ENCODE assay signal across 9 cellular contexts in the genomic region with DNA sequence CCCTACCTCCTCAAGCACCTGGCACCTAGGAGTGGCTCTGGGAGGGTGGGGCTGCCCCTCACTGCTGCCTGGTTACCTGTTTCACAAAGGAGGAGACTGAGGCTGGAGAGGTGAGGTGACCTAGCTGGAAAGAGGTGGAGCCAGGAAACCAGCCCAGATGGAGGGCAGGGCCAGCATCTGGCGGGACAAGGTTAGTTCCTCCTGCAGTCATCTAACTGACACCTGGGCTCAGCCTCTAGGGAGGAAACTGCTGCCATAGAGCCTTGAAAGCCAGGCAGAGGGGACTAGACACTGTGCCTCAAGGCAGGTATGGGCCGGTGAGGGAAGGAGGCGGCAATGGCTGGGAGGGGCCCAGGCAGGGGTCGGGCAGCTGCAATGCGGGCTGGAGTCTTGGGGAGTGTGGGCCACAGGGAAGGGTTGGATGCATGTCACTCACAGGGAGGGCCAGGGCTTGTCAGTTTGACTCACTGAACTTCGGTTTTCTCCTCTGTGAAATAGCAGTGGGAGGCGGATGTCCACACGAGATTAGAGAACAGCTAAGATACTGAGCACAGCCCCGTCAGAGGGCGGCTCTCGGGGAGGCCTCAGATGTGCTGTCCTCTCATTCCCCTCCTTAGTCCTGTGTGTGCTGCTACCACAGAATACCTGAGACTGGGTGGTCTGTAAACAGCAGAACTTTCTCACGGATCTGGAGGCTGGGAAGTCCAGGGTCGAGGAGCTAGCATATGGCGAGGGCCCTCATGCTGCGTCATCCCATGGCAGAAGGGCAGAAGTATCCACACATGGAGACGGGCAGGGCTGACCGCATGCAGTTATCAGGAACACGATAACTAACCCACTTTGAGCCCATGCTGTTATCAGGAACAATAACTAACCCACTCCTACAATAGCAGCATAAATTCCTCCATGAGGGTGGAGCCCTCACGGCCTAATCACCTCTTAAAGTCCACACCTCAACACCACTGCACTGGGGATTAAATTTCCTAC. TPM values are rescaled to one million over a fixed set of nuclear protein-coding genes. Genes with fewer than 3 reads are reported as not detected.
A peak's percentile ranks its signal among the peaks of the same experiment; 100 is the strongest.
DNase-seq lines count a peak whose midpoint lies in the region; ATAC-seq, FAIRE-seq and TF ChIP-seq lines count a peak whose summit lies in the region.
"Had no signal": no experiment of that assay in that cellular context is flagged by ENCODE, and none has a peak within 500 bp of the region (broad histone marks: within the 10 kb centered on the region; RNA-seq: fewer than 3 reads in every experiment).

No MANE protein-coding gene starts in this region.

- no peak for TF ChIP-seq POLR2A in IMR-90 (IDR thresholded peaks at IDR 0.05; ENCODE audit: low read depth, low read length)

- no peak overlapping the region for H3K4me3 Mint-ChIP-seq in CD4-positive, alpha-beta memory T cell
- H3K4me3 Mint-ChIP-seq in astrocyte (ENCODE audit: unreplicated experiment) = peak overlapping the region; percentile 64

- peak overlapping the region; percentile 77 for H4K91ac ChIP-seq in IMR-90 (ENCODE audit: insufficient read depth, low read depth, low read length)

- H4K8ac ChIP-seq in IMR-90 (ENCODE audit: low read depth in 2 of 2, low read length in 2 of 2) = peak overlapping the region; percentile 46 to 88; a peak in 2 of 4 replicates

- no TSS peak for BruUV-seq in IMR-90 (replicated peaks; lab: Mats Ljungman, UMichigan)

- no peak overlapping the region for H3K18ac ChIP-seq in IMR-90 (ENCODE audit: low read depth, low read length)

- POLR2A ChIA-PET in CD4-positive, alpha-beta memory T cell (lab: Charles Lee; ENCODE audit: partially characterized antibody) = no interaction called here
- POLR2A ChIA-PET in IMR-90 (lab: Charles Lee; ENCODE audit: unreplicated experiment) = no interaction called here

- H3K27me3 Mint-ChIP-seq in CD4-positive, alpha-beta memory T cell = peaks cover 0 to 3% of the 10 kb centered on the region in 2 donors
- peaks cover 5% of the 10 kb centered on the region for H3K27me3 Mint-ChIP-seq in astrocyte (ENCODE audit: low read depth, unreplicated experiment)

- H2BK15ac ChIP-seq in IMR-90 (ENCODE audit: low read depth, low read length) = peak overlapping the region; percentile 69; the same call in 2 of the 3 replicates

- peak overlapping the region; percentile 78 for H2AK9ac ChIP-seq in IMR-90 (replicated peaks; ENCODE audit: low read depth, low read length, poor library complexity)

- H3K4me1 Mint-ChIP-seq in CD4-positive, alpha-beta memory T cell = peaks cover 7 to 22% (median 14%) of the 10 kb centered on the region in 4 donors
- peaks cover 44% of the 10 kb centered on the region for H3K4me1 Mint-ChIP-seq in astrocyte (ENCODE audit: low read depth, unreplicated experiment)

- peak overlapping the region; percentile 91 for H2BK20ac ChIP-seq in IMR-90 (ENCODE audit: low read depth, low read length)

- no peak overlapping the region for H2AFZ ChIP-seq in IMR-90 (replicated peaks; ENCODE audit: low read length, poor library complexity)
- H2AFZ ChIP-seq in astrocyte (ENCODE audit: low read depth, low read length) = no peak overlapping the region

- peaks cover 19% of the 10 kb centered on the region for H3K4me1 ChIP-seq in CD4-positive, alpha-beta memory T cell (ENCODE audit: insufficient read depth, low read length)
- peaks cover 40% of the 10 kb centered on the region for H3K4me1 ChIP-seq in IMR-90 (ENCODE audit: control insufficient read depth, insufficient read depth, low read length)
- peaks cover 20% of the 10 kb centered on the region for H3K4me1 ChIP-seq in astrocyte (ENCODE audit: insufficient read depth, low read length)
- H3K4me1 ChIP-seq in mucosa of rectum (ENCODE audit: control insufficient read depth in 2 of 2, insufficient read depth in 2 of 2, low read length in 2 of 2) = peaks cover 45 to 55% of the 10 kb centered on the region in 2 donors

- no peak overlapping the region for H3K56ac ChIP-seq in IMR-90 (ENCODE audit: extremely low read depth, insufficient read depth, low read length)

- H4K5ac ChIP-seq in IMR-90 (ENCODE audit: low read depth, low read length) = no peak overlapping the region; the same call in 1 of the 2 replicates

- FAIRE-seq in astrocyte (lab: Jason Lieb, UNC) = no peak

- no peaks in the 10 kb centered on the region for H3K9me3 ChIP-seq in CD4-positive, alpha-beta memory T cell (ENCODE audit: control insufficient read depth in 1 of 2, low read length in 2 of 2)
- H3K9me3 ChIP-seq in IMR-90 (ENCODE audit: control insufficient read depth, insufficient read depth, low read length) (no peaks in the 10 kb centered on the region), astrocyte (ENCODE audit: insufficient read depth, low read depth, low read length) (no peaks in the 10 kb centered on the region), mucosa of rectum (ENCODE audit: control insufficient read depth in 2 of 2, low read length in 2 of 2) (no peaks in the 10 kb centered on the region)

- H3K4me3 ChIP-seq in CD4-positive, alpha-beta memory T cell (ENCODE audit: low read length in 2 of 2) = no peak overlapping the region
- H3K4me3 ChIP-seq in IMR-90 (ENCODE audit: insufficient read depth, low read depth, low read length) (no peak overlapping the region), astrocyte (ENCODE audit: insufficient read depth, low read depth, low read length) (no peak overlapping the region), mucosa of rectum (ENCODE audit: low read length in 2 of 2) (peak overlapping the region; percentile 54 to 61)

- H3K4ac ChIP-seq in IMR-90 (ENCODE audit: low read depth, low read length) = peak overlapping the region; percentile 96

- no peak overlapping the region for H2BK5ac ChIP-seq in IMR-90 (ENCODE audit: low read depth, low read length, poor library complexity, severe bottlenecking)

- H3K27ac ChIP-seq in CD4-positive, alpha-beta memory T cell (ENCODE audit: low read depth, low read length) = no peak overlapping the region
- H3K27ac ChIP-seq in IMR-90 (ENCODE audit: insufficient read depth, low read length) (no peak overlapping the region), astrocyte (ENCODE audit: low read depth, low read length) (no peak overlapping the region), mucosa of rectum (ENCODE audit: low read depth in 2 of 2, low read length in 2 of 2) (peak overlapping the region; percentile 74 to 92)

- intact Hi-C loops in CD4-positive, alpha-beta memory T cell (cut with micrococcal nuclease) = no loop called here
- intact Hi-C loops in IMR-90 (cut with micrococcal nuclease) = no loop called here

- no peak for TF ChIP-seq RAD21 in IMR-90 (IDR thresholded peaks at IDR 0.05; ENCODE audit: low read length)

- WGBS in IMR-90 (ENCODE audit: extremely low coverage in 2 of 2, insufficient read length in 1 of 2), 2 experiments = 74% methylated on average over 13 of the region's 19 CpGs; no CpG with 5 or more reads in 1 of the 2 experiments

- peak overlapping the region; percentile 95 for H2BK120ac ChIP-seq in IMR-90 (ENCODE audit: low read depth, low read length)

- peak overlapping the region in 5 of 7 donors; percentile 19 to 55 (median 35) for H3K27ac Mint-ChIP-seq in CD4-positive, alpha-beta memory T cell
- H3K27ac Mint-ChIP-seq in astrocyte (ENCODE audit: unreplicated experiment) = peak overlapping the region; percentile 72

- no peak overlapping the region for H3K23ac ChIP-seq in IMR-90 (ENCODE audit: low read depth, low read length)

- ATAC-seq in IMR-90 (ENCODE audit: low read depth) = no peak
- no peak for ATAC-seq in GM18517 (IDR thresholded peaks at IDR 0.05; ENCODE audit: unreplicated experiment)
- no peak for ATAC-seq in HG02763 (IDR thresholded peaks at IDR 0.05; ENCODE audit: unreplicated experiment)

- H3K36me3 Mint-ChIP-seq in CD4-positive, alpha-beta memory T cell = no peaks in the 10 kb centered on the region
- H3K36me3 Mint-ChIP-seq in astrocyte (ENCODE audit: low read depth, unreplicated experiment) = no peaks in the 10 kb centered on the region

- TF ChIP-seq CTCF in IMR-90 (conservative IDR thresholded peaks at IDR 0.05; ENCODE audit: low read depth, low read length) = no peak
- no peak for TF ChIP-seq CTCF in astrocyte (IDR thresholded peaks at IDR 0.05; ENCODE audit: insufficient read depth, low read depth, low read length)

- in situ Hi-C loops in IMR-90 (cut with MboI; ENCODE audit: low sequenced_read_pairs) = no loop called here

- no peaks in the 10 kb centered on the region for H3K79me2 ChIP-seq in astrocyte (ENCODE audit: insufficient read depth, low read length)

- H3K14ac ChIP-seq in IMR-90 (replicated peaks; ENCODE audit: low read depth, low read length) = peak overlapping the region; percentile 82; the same call in 1 of the 2 replicates

- dilution Hi-C loops in IMR-90 (cut with HindIII; ENCODE audit: low sequenced_read_pairs, unreplicated experiment) = no loop called here

- no peak for DNase-seq in CD4-positive, alpha-beta memory T cell
- DNase-seq in IMR-90 = no peak
- DNase-seq in astrocyte (ENCODE audit: low read depth) = no peak
- DNase-seq in retina = no peak
- no peak for DNase-seq in stimulated activated naive CD4-positive, alpha-beta T cell treated with Interleukin-2 at 50 U/mL for 16 hours (lab: John Stamatoyannopoulos, UW)

- H2AK5ac ChIP-seq in IMR-90 (ENCODE audit: low read depth, low read length) = peak overlapping the region; percentile 48

- H3K36me3 ChIP-seq in CD4-positive, alpha-beta memory T cell (ENCODE audit: insufficient read depth, low read length) = no peaks in the 10 kb centered on the region
- H3K36me3 ChIP-seq in IMR-90 (ENCODE audit: control insufficient read depth, insufficient read depth, low read length) = no peaks in the 10 kb centered on the region
- H3K36me3 ChIP-seq in astrocyte (ENCODE audit: insufficient read depth, low read length) = no peaks in the 10 kb centered on the region
- peaks cover 3 to 4% of the 10 kb centered on the region in 2 donors for H3K36me3 ChIP-seq in mucosa of rectum (ENCODE audit: control insufficient read depth in 2 of 2, insufficient read depth in 2 of 2, low read length in 2 of 2)

- H4K20me1 ChIP-seq in IMR-90 (ENCODE audit: insufficient read depth, low read length) = no peaks in the 10 kb centered on the region
- no peaks in the 10 kb centered on the region for H4K20me1 ChIP-seq in astrocyte (ENCODE audit: insufficient read depth, low read length)

- H3K4me2 ChIP-seq in IMR-90 (ENCODE audit: low read depth, low read length) = no peak overlapping the region
- H3K4me2 ChIP-seq in astrocyte (ENCODE audit: low read length) = peak overlapping the region; percentile 64

- H3K27me3 ChIP-seq in CD4-positive, alpha-beta memory T cell (ENCODE audit: insufficient read depth, low read length) = no peaks in the 10 kb centered on the region
- no peaks in the 10 kb centered on the region for H3K27me3 ChIP-seq in IMR-90 (ENCODE audit: control insufficient read depth, insufficient read depth, low read length)
- H3K27me3 ChIP-seq in astrocyte (ENCODE audit: insufficient read depth, low read length) = peaks cover 2% of the 10 kb centered on the region
- no peaks in the 10 kb centered on the region for H3K27me3 ChIP-seq in mucosa of rectum (ENCODE audit: control insufficient read depth in 2 of 2, insufficient read depth in 2 of 2, low read length in 2 of 2)

- H3K79me1 ChIP-seq in IMR-90 (ENCODE audit: low read depth in 1 of 2, low read length in 2 of 2) = no peaks in the 10 kb centered on the region

- no peaks in the 10 kb centered on the region for H3K9me3 Mint-ChIP-seq in CD4-positive, alpha-beta memory T cell
- no peaks in the 10 kb centered on the region for H3K9me3 Mint-ChIP-seq in astrocyte (ENCODE audit: unreplicated experiment)

- CTCF ChIA-PET in CD4-positive, alpha-beta memory T cell (lab: Charles Lee; ENCODE audit: partially characterized antibody) = interaction anchor here (1.4 kb wide), 1 partner anchor 41 kb away, joined by 5 read pairs; no protein-coding TSS in a partner anchor
- CTCF ChIA-PET in IMR-90 (lab: Yijun Ruan, JAX) = no interaction called here

- peaks cover 26% of the 10 kb centered on the region for H3K9me1 ChIP-seq in IMR-90 (ENCODE audit: insufficient read depth, low read length)

- H3K9ac ChIP-seq in IMR-90 (ENCODE audit: low read depth, low read length) = no peak overlapping the region
- no peak overlapping the region for H3K9ac ChIP-seq in astrocyte (ENCODE audit: low read length)
- H3K9ac ChIP-seq in mucosa of rectum (ENCODE audit: low read depth in 1 of 2, low read length in 2 of 2) = peak overlapping the region; percentile 41 to 71

RNA-seq across cellular contexts. Expression of a gene that starts 16.1 kb away (rescaled TPM):
- under 1 TPM; 0.19 to 0.73 TPM for total RNA-seq in CD4-positive, alpha-beta memory T cell
- polyA plus RNA-seq in CD4-positive, alpha-beta memory T cell = not detected
- 0.28 and 0.36 TPM in 2 replicates for total RNA-seq in IMR-90 (2012; rRNA removed)
- 1.1 TPM in 2 replicates for polyA plus RNA-seq in IMR-90 (2012; rRNA removed)
- 0.38 and 0.99 TPM in 2 replicates for polyA plus RNA-seq in IMR-90 (2012; cell fraction: cytosol; rRNA removed)
- 1.0 and 1.5 TPM in 2 replicates for polyA plus RNA-seq in IMR-90 (2012; cell fraction: nucleus; rRNA removed; ENCODE audit: low replicate concordance)
- total RNA-seq in astrocyte = 7.9 and 9.7 TPM in 2 replicates
- total RNA-seq: LHCN-M2 had no signal

RNA-seq across cellular contexts. Expression of a gene that starts 29.2 kb away (rescaled TPM):
- 10 to 100 TPM; 40.5 to 44.3 TPM for total RNA-seq in CD4-positive, alpha-beta memory T cell
- 10 to 100 TPM; 15.4 to 27.5 TPM for polyA plus RNA-seq in CD4-positive, alpha-beta memory T cell
- 9.7 and 12.2 TPM in 2 replicates for total RNA-seq in IMR-90 (2012; rRNA removed)
- polyA plus RNA-seq in IMR-90 (2012; rRNA removed) = 15.0 and 16.9 TPM in 2 replicates
- 9.7 and 13.5 TPM in 2 replicates for polyA plus RNA-seq in IMR-90 (2012; cell fraction: cytosol; rRNA removed)
- polyA plus RNA-seq in IMR-90 (2012; cell fraction: nucleus; rRNA removed; ENCODE audit: low replicate concordance) = 8.6 and 12.3 TPM in 2 replicates
- total RNA-seq in astrocyte = 34.2 and 35.6 TPM in 2 replicates

RNA-seq across cellular contexts. Expression of a gene that starts 47.5 kb away (rescaled TPM):
- 100 to 1,000 TPM; 265 to 278 TPM for total RNA-seq in CD4-positive, alpha-beta memory T cell
- 100 to 1,000 TPM in 1 of 2 donors, 10 to 100 TPM in 1; 44.4 to 109 TPM for polyA plus RNA-seq in CD4-positive, alpha-beta memory T cell
- total RNA-seq in IMR-90 (2012; rRNA removed) (136 and 148 TPM in 2 replicates), astrocyte (502 and 508 TPM in 2 replicates)
- polyA plus RNA-seq in IMR-90 (2012; rRNA removed) = 662 and 949 TPM in 2 replicates
- polyA plus RNA-seq in IMR-90 (2012; cell fraction: cytosol; rRNA removed) = 533 and 881 TPM in 2 replicates
- polyA plus RNA-seq in IMR-90 (2012; cell fraction: nucleus; rRNA removed; ENCODE audit: low replicate concordance) = 1,013 and 1,510 TPM in 2 replicates

RNA-seq across cellular contexts. Expression of a gene that starts 59.7 kb away (rescaled TPM):
- 10 to 100 TPM; 66.9 to 67.1 TPM for total RNA-seq in CD4-positive, alpha-beta memory T cell
- 100 to 1,000 TPM; 103 to 112 TPM for polyA plus RNA-seq in CD4-positive, alpha-beta memory T cell
- total RNA-seq in IMR-90 (2012; rRNA removed) (33.0 and 33.6 TPM in 2 replicates), astrocyte (45.5 and 58.7 TPM in 2 replicates)
- polyA plus RNA-seq in IMR-90 (2012; rRNA removed) = 95.4 and 117 TPM in 2 replicates
- polyA plus RNA-seq in IMR-90 (2012; cell fraction: cytosol; rRNA removed) = 117 and 206 TPM in 2 replicates
- polyA plus RNA-seq in IMR-90 (2012; cell fraction: nucleus; rRNA removed; ENCODE audit: low replicate concordance) = 65.7 and 74.5 TPM in 2 replicates

Comparison
In these comparisons a context has a peak if more than half of its experiments do, and no peak if none do; other contexts are left out.
1. H3K27ac ChIP-seq: peak in mucosa of rectum (2 of 2); none in CD4-positive, alpha-beta memory T cell (single experiment), IMR-90 (single experiment) and astrocyte (single experiment).
2. H3K4me3 ChIP-seq: peak in mucosa of rectum (2 of 2); none in CD4-positive, alpha-beta memory T cell (0 of 2), IMR-90 (single experiment) and astrocyte (single experiment).
3. H3K9ac ChIP-seq: peak in mucosa of rectum (2 of 2); none in IMR-90 (single experiment) and astrocyte (single experiment).